15 cellular contexts compared by ENCODE assay signal in the genomic region with DNA sequence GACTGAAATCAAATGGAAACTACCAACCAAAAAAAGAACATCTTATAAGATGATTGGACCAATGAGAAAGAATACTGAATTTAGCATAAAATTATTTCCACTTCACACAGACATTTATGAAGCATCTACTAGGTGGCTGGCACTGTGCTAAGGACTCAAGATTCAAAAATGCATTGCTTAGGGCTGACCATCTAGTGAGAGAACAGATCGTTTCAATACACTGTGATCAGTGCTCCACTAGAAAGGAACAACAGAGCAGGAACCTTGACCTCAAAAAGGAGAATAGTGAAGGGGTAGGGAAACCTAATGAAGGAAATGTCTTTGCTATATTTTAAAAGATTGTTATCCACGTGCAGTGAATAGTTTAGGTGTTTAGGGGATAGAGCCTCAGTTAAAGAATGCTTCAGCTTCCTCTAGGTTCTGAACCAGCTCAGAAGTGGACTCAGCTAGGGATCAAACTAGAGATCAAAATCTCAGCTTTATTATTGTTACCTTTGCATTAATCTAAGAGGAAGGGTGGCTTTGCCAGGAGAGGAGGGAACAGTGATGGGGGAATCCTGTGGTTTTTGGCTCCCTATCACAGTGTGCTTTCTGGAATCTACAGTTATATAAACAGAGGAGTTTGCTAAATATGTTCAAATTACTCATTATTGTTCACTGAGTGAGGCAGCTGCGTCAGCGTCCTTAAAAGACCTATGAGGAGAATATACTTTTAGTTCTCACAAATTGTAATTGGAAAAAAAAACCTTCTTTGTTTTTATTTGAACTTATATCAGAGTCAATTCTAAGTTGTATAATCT. TPM values are rescaled to one million over a fixed set of nuclear protein-coding genes. Genes with fewer than 3 reads are reported as not detected.
DNase-seq lines count a peak whose midpoint lies in the region; ATAC-seq and TF ChIP-seq lines count a peak whose summit lies in the region.
"Had no signal": no experiment of that assay in that cellular context is flagged by ENCODE, and none has a peak within 500 bp of the region (broad histone marks: within the 10 kb centered on the region; RNA-seq: fewer than 3 reads in every experiment).

No MANE protein-coding gene starts in this region.

- H3K4me3 ChIP-seq in left ventricle myocardium inferior (no peak overlapping the region), SJSA1 (no peak overlapping the region), foreskin fibroblast (ENCODE audit: low read depth in 1 of 2, low read length in 2 of 2) (no peak overlapping the region), thoracic aorta (no peak overlapping the region)
- H3K4me3 ChIP-seq: BLaER1 treated with 17β-estradiol and CSF1 and Interleukin-3, amounts not matched to agents 10 nM and 100 nM; tibial artery had no signal

- DNase-seq in left ventricle myocardium superior (no peak), left ventricle myocardium inferior (no peak), SJSA1 (ENCODE audit: low read depth in 1 of 2, low spot score in 2 of 2) (peak; percentile 42 to 54), foreskin fibroblast (peak; percentile 73 to 86), thoracic aorta (ENCODE audit: low spot score) (no peak), NCI-H748 treated with DMSO at 0.1 percent for 48 hours (lab: John Stamatoyannopoulos, UW) (no peak), RPMI8226 (no peak)
- DNase-seq: activated gamma-delta T cell; effector memory CD4-positive, alpha-beta T cell; immature natural killer cell; NCI-H187 treated with DMSO at 0.1 percent for 48 hours; tibial artery had no signal

- H3K27me3 ChIP-seq in left ventricle myocardium inferior (ENCODE audit: low read depth) (no peaks in the 10 kb centered on the region), SJSA1 (replicated peaks) (no peaks in the 10 kb centered on the region), thoracic aorta (replicated peaks; ENCODE audit: insufficient read depth) (no peaks in the 10 kb centered on the region)
- H3K27me3 ChIP-seq: BLaER1 treated with 17β-estradiol and CSF1 and Interleukin-3, amounts not matched to agents 10 nM and 100 nM; neutrophil; tibial artery had no signal

- peak; percentile 23 for ATAC-seq in left ventricle myocardium superior
- peak; percentile 73 for ATAC-seq in thoracic aorta (ENCODE audit: insufficient number of reproducible peaks, low FRiP score, low read depth)
- ATAC-seq in HG03571 (IDR thresholded peaks at IDR 0.05; ENCODE audit: unreplicated experiment) = no peak

- TF ChIP-seq CTCF in left ventricle myocardium inferior (IDR thresholded peaks at IDR 0.05; ENCODE audit: borderline replicate concordance) (no peak), foreskin fibroblast (IDR thresholded peaks at IDR 0.05; ENCODE audit: low read depth, low read length) (no peak), thoracic aorta (IDR thresholded peaks at IDR 0.05) (no peak)

- no peak overlapping the region for H3K27ac ChIP-seq in left ventricle myocardium inferior (replicated peaks)
- no peak overlapping the region for H3K27ac ChIP-seq in SJSA1
- H3K27ac ChIP-seq in thoracic aorta = no peak overlapping the region
- H3K27ac ChIP-seq: BLaER1 treated with 17β-estradiol and CSF1 and Interleukin-3, amounts not matched to agents 10 nM and 100 nM; neutrophil; tibial artery had no signal

- H3K4me1 ChIP-seq in left ventricle myocardium inferior (no peaks in the 10 kb centered on the region), SJSA1 (replicated peaks) (peaks cover 8% of the 10 kb centered on the region), thoracic aorta (ENCODE audit: control insufficient read depth in 1 of 2, low read depth in 2 of 2) (peaks cover 0 to 9% of the 10 kb centered on the region in 2 donors)
- H3K4me1 ChIP-seq: BLaER1 treated with 17β-estradiol and CSF1 and Interleukin-3, amounts not matched to agents 10 nM and 100 nM had no signal

- H3K36me3 ChIP-seq in left ventricle myocardium inferior (no peaks in the 10 kb centered on the region), SJSA1 (no peaks in the 10 kb centered on the region), thoracic aorta (no peaks in the 10 kb centered on the region)
- H3K36me3 ChIP-seq: BLaER1 treated with 17β-estradiol and CSF1 and Interleukin-3, amounts not matched to agents 10 nM and 100 nM; neutrophil; tibial artery had no signal

- H3K9me3 ChIP-seq in left ventricle myocardium inferior (replicated peaks) (no peaks in the 10 kb centered on the region), SJSA1 (replicated peaks) (no peaks in the 10 kb centered on the region), thoracic aorta (no peaks in the 10 kb centered on the region)
- H3K9me3 ChIP-seq: neutrophil, tibial artery had no signal

- intact Hi-C loops in left ventricle myocardium superior (cut with micrococcal nuclease) (no loop called here), left ventricle myocardium inferior (cut with micrococcal nuclease) (no loop called here)

RNA-seq across cellular contexts. Expression of a gene that starts 16.2 kb away (rescaled TPM):
- total RNA-seq in left ventricle myocardium superior (7.5 TPM), left ventricle myocardium inferior (8.4 TPM), thoracic aorta (10 to 100 TPM; 13.6 to 21.1 TPM)
- 3.4 and 4.3 TPM in 2 replicates for total RNA-seq in SJSA1 (2014; rRNA removed; shearing (Covaris generic))

RNA-seq across cellular contexts. Expression of a gene that starts 46.4 kb away (rescaled TPM):
- total RNA-seq in left ventricle myocardium superior = 168 TPM
- total RNA-seq in left ventricle myocardium inferior = 163 TPM
- total RNA-seq in SJSA1 (2014; rRNA removed; shearing (Covaris generic)) = 0.24 TPM in 1 of 2 replicates, not detected in the other
- total RNA-seq in thoracic aorta = 1 to 10 TPM in 1 of 2 donors, under 1 TPM in 1; 0.28 to 1.2 TPM

Comparison
In these comparisons a context has a peak if more than half of its experiments do, and no peak if none do; other contexts are left out.
1. DNase-seq: peak in SJSA1 (2 of 2) and foreskin fibroblast (2 of 2); none in left ventricle myocardium superior (single experiment), left ventricle myocardium inferior (single experiment), thoracic aorta (single experiment), NCI-H748 treated with DMSO at 0.1 percent for 48 hours (single experiment) and RPMI8226 (single experiment).
2. RNA of a gene that starts 46.4 kb away (total RNA-seq): 168 TPM in left ventricle myocardium superior (single experiment) and 163 TPM in left ventricle myocardium inferior (single experiment); 0.28 to 1.2 TPM in thoracic aorta and 0.24 TPM in SJSA1; every median in the first group is over 10 times any median in the second.